In genomic region chr7:956031-956430, GRCh38 we compare ENCODE assay signal across 14 cellular contexts. TPM values are rescaled to one million over a fixed set of nuclear protein-coding genes. Genes with fewer than 3 reads are reported as not detected.
DNase-seq lines count a peak whose midpoint lies in the region; ATAC-seq, FAIRE-seq and TF ChIP-seq lines count a peak whose summit lies in the region.
"Had no signal": no experiment of that assay in that cellular context is flagged by ENCODE, and none has a peak within 500 bp of the region (broad histone marks: within the 10 kb centered on the region; RNA-seq: fewer than 3 reads in every experiment).

No MANE protein-coding gene starts in this region.

- H3K36me3 Mint-ChIP-seq in T-cell, result no peaks in the 10 kb centered on the region

- H4K20me1 ChIP-seq in HepG2 (ENCODE audit: insufficient read depth, low read length), result no peaks in the 10 kb centered on the region

- TF ChIP-seq CTCF in right atrium auricular region (IDR thresholded peaks at IDR 0.05) (no peak), HepG2 (CRISPR knock-in tag; IDR thresholded peaks at IDR 0.05) (no peak), upper lobe of right lung (IDR thresholded peaks at IDR 0.05) (no peak)

- H3K4me3 ChIP-seq in right atrium auricular region, result no peak overlapping the region
- no peak overlapping the region for H3K4me3 ChIP-seq in HepG2 (replicated peaks in 1 of 3; ENCODE audit: insufficient read depth in 1 of 3, low read depth in 2 of 3, low read length in 3 of 3)
- H3K4me3 ChIP-seq in upper lobe of right lung, result no peak overlapping the region
- H3K4me3 ChIP-seq: stomach had no signal

- H3K9me3 ChIP-seq in right atrium auricular region, result no peaks in the 10 kb centered on the region
- no peaks in the 10 kb centered on the region for H3K9me3 ChIP-seq in HepG2 (ENCODE audit: low read length)
- H3K9me3 ChIP-seq in upper lobe of right lung, result no peaks in the 10 kb centered on the region
- H3K9me3 ChIP-seq: BE2C, stomach had no signal

- peaks cover 0 to 8% (median 0%) of the 10 kb centered on the region in 3 donors for H3K4me1 Mint-ChIP-seq in T-cell

- no peak for TF ChIP-seq RAD21 in HepG2 (CRISPR knock-in tag; IDR thresholded peaks at IDR 0.05)

- TF ChIP-seq EP300 in HepG2 (IDR thresholded peaks at IDR 0.05; ENCODE audit: low read depth in 2 of 2, low read length in 2 of 2), result no peak
- TF ChIP-seq EP300 in HepG2 (CRISPR knock-in tag; IDR thresholded peaks at IDR 0.05; ENCODE audit: borderline replicate concordance), result no peak

- no peak overlapping the region for H3K4me2 ChIP-seq in HepG2 (ENCODE audit: low read depth, low read length)

- in situ Hi-C loops in HepG2 (cut with HindIII; ENCODE audit: extremely low pct_ligation_motif_present, low pct_unique_long_range_greater_than_20kb), result no loop called here

- H3K27me3 Mint-ChIP-seq in T-cell, result peaks cover 3 to 9% of the 10 kb centered on the region in 2 donors

- CTCF ChIA-PET in T-cell (lab: Charles Lee), result interaction anchor here in 1 of 2 donors (0.7 kb wide), 1 partner anchor 199 kb away, joined by 3 read pairs; no protein-coding TSS in a partner anchor
- CTCF ChIA-PET in HepG2 (lab: Yijun Ruan, JAX; ENCODE audit: low intra/inter-chr PET ratio, low total read pairs), result no interaction called here

- H3K36me3 ChIP-seq in right atrium auricular region, result no peaks in the 10 kb centered on the region
- H3K36me3 ChIP-seq in HepG2 (replicated peaks in 1 of 2; ENCODE audit: control insufficient read depth in 1 of 2, insufficient read depth in 2 of 2, low read length in 2 of 2), result no peaks in the 10 kb centered on the region
- no peaks in the 10 kb centered on the region for H3K36me3 ChIP-seq in upper lobe of right lung
- H3K36me3 ChIP-seq: BE2C, stomach had no signal

- no TSS peak for BruUV-seq in HepG2 (replicated peaks; lab: Mats Ljungman, UMichigan)

- H3K9ac ChIP-seq in HepG2 (ENCODE audit: insufficient read depth, low read depth, low read length), result no peak overlapping the region

- peak overlapping the region in 1 of 2 donors; percentile 70 for H3K27ac Mint-ChIP-seq in T-cell

- 82% methylated on average over 5 of the region's 10 CpGs for WGBS in HepG2 (ENCODE audit: low lambda C conversion rate)

- H2AFZ ChIP-seq in HepG2 (ENCODE audit: low read length), result no peak overlapping the region

- intact Hi-C loops in Right ventricle myocardium superior (cut with DNase I), result no loop called here
- intact Hi-C loops in HepG2 (cut with micrococcal nuclease; ENCODE audit: unreplicated experiment), result loop anchor here (10.0 kb wide), 2 partner anchors 51 to 141 kb away; no protein-coding TSS in a partner anchor
- intact Hi-C loops in upper lobe of right lung (cut with DNase I), result no loop called here

- H3K4me1 ChIP-seq in right atrium auricular region, result peaks cover 0 to 19% of the 10 kb centered on the region in 2 donors
- peaks cover 75% of the 10 kb centered on the region for H3K4me1 ChIP-seq in HepG2 (ENCODE audit: insufficient read depth, low read length)
- peaks cover 9% of the 10 kb centered on the region for H3K4me1 ChIP-seq in upper lobe of right lung

- H3K27me3 ChIP-seq in right atrium auricular region (peaks cover 0 to 8% of the 10 kb centered on the region in 2 donors), HepG2 (ENCODE audit: control insufficient read depth in 1 of 2, insufficient read depth in 2 of 2, low read length in 2 of 2) (no peaks in the 10 kb centered on the region), upper lobe of right lung (peaks cover 21% of the 10 kb centered on the region)

- peak overlapping the region; percentile 59 to 74 (median 68) for H3K4me3 Mint-ChIP-seq in T-cell

- H3K27ac ChIP-seq in right atrium auricular region (no peak overlapping the region), HepG2 (ENCODE audit: extremely low read length, insufficient read depth, low read length) (no peak overlapping the region), upper lobe of right lung (no peak overlapping the region)

- no peak for FAIRE-seq in HepG2 (lab: Jason Lieb, UNC)

- POLR2A ChIA-PET in T-cell (lab: Charles Lee) (no interaction called here), HepG2 (lab: Yijun Ruan, JAX) (interaction anchor here (1.5 to 3.6 kb wide), 3 partner anchors 22 to 473 kb away, joined by 3 to 24 read pairs (median 9); no protein-coding TSS in a partner anchor)

- TF ChIP-seq POLR2A in HepG2 (IDR thresholded peaks at IDR 0.05; ENCODE audit: insufficient read depth in 1 of 2, low read depth in 2 of 2, low read length in 2 of 2), result no peak

- ATAC-seq in Right ventricle myocardium superior (ENCODE audit: poor library complexity) (no peak), T-cell (replicated peaks in 1 of 4) (no peak), HepG2 (no peak), upper lobe of right lung (no peak), left lobe of liver (no peak)

- H3K79me2 ChIP-seq in HepG2 (ENCODE audit: insufficient read depth, low read length), result no peaks in the 10 kb centered on the region

- no peaks in the 10 kb centered on the region for H3K9me3 Mint-ChIP-seq in T-cell

- DNase-seq in Right ventricle myocardium superior (peak; percentile 40), right atrium auricular region (ENCODE audit: low spot score) (no peak), T-cell (no peak), HepG2 (ENCODE audit: low spot score) (no peak), upper lobe of right lung (peak; percentile 36), NCI-H2107 treated with DMSO at 0.1 percent for 48 hours (lab: John Stamatoyannopoulos, UW; ENCODE audit: unreplicated experiment) (no peak), left lobe of liver (ENCODE audit: low spot score) (no peak)
- DNase-seq in activated CD4-positive, CD25-positive, alpha-beta regulatory T cell (lab: John Stamatoyannopoulos, UW), result no peak
- DNase-seq: erythroblast; hippocampal formation; NCI-H526 treated with DMSO at 0.1 percent for 48 hours; stimulated activated CD4-positive, alpha-beta T cell treated with anti-CD3 and anti-CD28 coated beads, Interleukin-4, amount 100 ng/mL, for 1 hour; stomach had no signal

RNA-seq across cellular contexts. Expression of gene ADAP1, which starts 1.6 kb away (rescaled TPM):
- total RNA-seq in Right ventricle myocardium superior (6.4 TPM), right atrium auricular region (1 to 10 TPM; 4.2 to 7.7 TPM), T-cell (10 to 100 TPM; 10.6 to 26.9 (median 23.5) TPM), HepG2 (2016; rRNA removed; fragmentation: Illumina TruSeq; extraction: Trizol) (18.3 and 24.6 TPM in 2 replicates), upper lobe of right lung (30.7 TPM), left lobe of liver (2.8 TPM)
- total RNA-seq in HepG2 (2016; cell fraction: cytosol; rRNA removed; fragmentation: Illumina TruSeq; extraction: Trizol; ENCODE audit: low read depth), result 23.5 and 25.0 TPM in 2 replicates
- total RNA-seq in HepG2 (2016; cell fraction: insoluble cytoplasmic fraction; rRNA removed; fragmentation: Illumina TruSeq; extraction: Trizol), result 16.6 and 27.2 TPM in 2 replicates
- total RNA-seq in HepG2 (2016; cell fraction: membrane; rRNA removed; fragmentation: Illumina TruSeq; extraction: Trizol), result 46.3 and 47.4 TPM in 2 replicates
- 13.2 TPM in 2 replicates for total RNA-seq in HepG2 (2016; cell fraction: nucleus; rRNA removed; fragmentation: Illumina TruSeq; extraction: Trizol)
- 10.5 and 15.0 TPM in 2 replicates for polyA plus RNA-seq in HepG2 (2011; rRNA removed)
- polyA plus RNA-seq in HepG2 (2011; cell fraction: cytosol; rRNA removed), result 11.8 and 14.5 TPM in 2 replicates
- polyA plus RNA-seq in HepG2 (2011; cell fraction: nucleus; rRNA removed), result 19.8 and 24.0 TPM in 2 replicates
- polyA plus RNA-seq in HepG2 (2012), result 15.3 and 21.4 TPM in 2 replicates
- 24.2 and 28.1 TPM in 2 replicates for polyA plus RNA-seq in HepG2 (2016; cell fraction: cytosol; fragmentation: Illumina TruSeq; extraction: Trizol; ENCODE audit: low read depth)
- polyA plus RNA-seq in HepG2 (2016; cell fraction: insoluble cytoplasmic fraction; fragmentation: Illumina TruSeq; extraction: Trizol; ENCODE audit: low read depth), result 17.0 and 28.9 TPM in 2 replicates
- polyA plus RNA-seq in HepG2 (2016; cell fraction: membrane; fragmentation: Illumina TruSeq; extraction: Trizol; ENCODE audit: low read depth), result 45.2 and 45.4 TPM in 2 replicates
- 26.8 and 30.8 TPM in 2 replicates for polyA plus RNA-seq in HepG2 (2016; cell fraction: nucleus; fragmentation: Illumina TruSeq; extraction: Trizol; ENCODE audit: insufficient read depth, low read depth)
- polyA minus RNA-seq in HepG2 (2011; rRNA and poly(A)+ RNA removed; ENCODE audit: low replicate concordance), result 3.5 and 14.9 TPM in 2 replicates
- polyA minus RNA-seq in HepG2 (2011; cell fraction: cytosol; rRNA and poly(A)+ RNA removed), result 7.5 and 11.2 TPM in 2 replicates
- 5.2 and 7.6 TPM in 2 replicates for polyA minus RNA-seq in HepG2 (2011; cell fraction: nucleus; rRNA and poly(A)+ RNA removed)

RNA-seq across cellular contexts. Expression of gene COX19, which starts 19.3 kb away (rescaled TPM):
- total RNA-seq in Right ventricle myocardium superior (8.0 TPM), right atrium auricular region (1 to 10 TPM; 2.8 to 5.5 TPM), T-cell (10 to 100 TPM; 38.0 to 50.9 (median 43.7) TPM), HepG2 (2016; rRNA removed; fragmentation: Illumina TruSeq; extraction: Trizol) (6.5 and 11.5 TPM in 2 replicates), upper lobe of right lung (9.4 TPM), left lobe of liver (5.2 TPM)
- 2.6 and 3.0 TPM in 2 replicates for total RNA-seq in HepG2 (2016; cell fraction: cytosol; rRNA removed; fragmentation: Illumina TruSeq; extraction: Trizol; ENCODE audit: low read depth)
- total RNA-seq in HepG2 (2016; cell fraction: insoluble cytoplasmic fraction; rRNA removed; fragmentation: Illumina TruSeq; extraction: Trizol), result 7.4 and 15.2 TPM in 2 replicates
- total RNA-seq in HepG2 (2016; cell fraction: membrane; rRNA removed; fragmentation: Illumina TruSeq; extraction: Trizol), result 7.6 and 8.2 TPM in 2 replicates
- total RNA-seq in HepG2 (2016; cell fraction: nucleus; rRNA removed; fragmentation: Illumina TruSeq; extraction: Trizol), result 21.5 and 23.4 TPM in 2 replicates
- 21.0 and 21.7 TPM in 2 replicates for polyA plus RNA-seq in HepG2 (2011; rRNA removed)
- polyA plus RNA-seq in HepG2 (2011; cell fraction: cytosol; rRNA removed), result 12.5 and 14.3 TPM in 2 replicates
- polyA plus RNA-seq in HepG2 (2011; cell fraction: nucleus; rRNA removed), result 59.5 and 79.7 TPM in 2 replicates
- 14.5 and 16.2 TPM in 2 replicates for polyA plus RNA-seq in HepG2 (2012)
- 2.2 and 2.3 TPM in 2 replicates for polyA plus RNA-seq in HepG2 (2016; cell fraction: cytosol; fragmentation: Illumina TruSeq; extraction: Trizol; ENCODE audit: low read depth)
- 11.0 and 11.3 TPM in 2 replicates for polyA plus RNA-seq in HepG2 (2016; cell fraction: insoluble cytoplasmic fraction; fragmentation: Illumina TruSeq; extraction: Trizol; ENCODE audit: low read depth)
- polyA plus RNA-seq in HepG2 (2016; cell fraction: membrane; fragmentation: Illumina TruSeq; extraction: Trizol; ENCODE audit: low read depth), result 3.6 and 3.8 TPM in 2 replicates
- polyA plus RNA-seq in HepG2 (2016; cell fraction: nucleus; fragmentation: Illumina TruSeq; extraction: Trizol; ENCODE audit: insufficient read depth, low read depth), result 32.8 and 35.0 TPM in 2 replicates
- 12.8 and 23.5 TPM in 2 replicates for polyA minus RNA-seq in HepG2 (2011; rRNA and poly(A)+ RNA removed; ENCODE audit: low replicate concordance)
- polyA minus RNA-seq in HepG2 (2011; cell fraction: cytosol; rRNA and poly(A)+ RNA removed), result 3.6 and 5.4 TPM in 2 replicates
- 50.6 and 61.9 TPM in 2 replicates for polyA minus RNA-seq in HepG2 (2011; cell fraction: nucleus; rRNA and poly(A)+ RNA removed)

RNA-seq across cellular contexts. Expression of gene CYP2W1, which starts 26.9 kb away (rescaled TPM):
- total RNA-seq in Right ventricle myocardium superior (not detected), right atrium auricular region (not detected), T-cell (under 1 TPM in 1 of 5 donors, not detected in 4; 0.19 TPM), HepG2 (2016; rRNA removed; fragmentation: Illumina TruSeq; extraction: Trizol) (11.7 and 31.7 TPM in 2 replicates), upper lobe of right lung (not detected), left lobe of liver (0.08 TPM)
- total RNA-seq in HepG2 (2016; cell fraction: cytosol; rRNA removed; fragmentation: Illumina TruSeq; extraction: Trizol; ENCODE audit: low read depth), result 6.8 and 8.3 TPM in 2 replicates
- 10.2 and 31.7 TPM in 2 replicates for total RNA-seq in HepG2 (2016; cell fraction: insoluble cytoplasmic fraction; rRNA removed; fragmentation: Illumina TruSeq; extraction: Trizol)
- total RNA-seq in HepG2 (2016; cell fraction: membrane; rRNA removed; fragmentation: Illumina TruSeq; extraction: Trizol), result 10.9 and 11.0 TPM in 2 replicates
- 35.8 and 47.0 TPM in 2 replicates for total RNA-seq in HepG2 (2016; cell fraction: nucleus; rRNA removed; fragmentation: Illumina TruSeq; extraction: Trizol)
- 19.5 and 32.7 TPM in 2 replicates for polyA plus RNA-seq in HepG2 (2011; rRNA removed)
- 9.5 and 22.3 TPM in 2 replicates for polyA plus RNA-seq in HepG2 (2011; cell fraction: cytosol; rRNA removed)
- polyA plus RNA-seq in HepG2 (2011; cell fraction: nucleus; rRNA removed), result 171 and 205 TPM in 2 replicates
- polyA plus RNA-seq in HepG2 (2012), result 20.0 and 28.3 TPM in 2 replicates
- 5.5 and 6.2 TPM in 2 replicates for polyA plus RNA-seq in HepG2 (2016; cell fraction: cytosol; fragmentation: Illumina TruSeq; extraction: Trizol; ENCODE audit: low read depth)
- polyA plus RNA-seq in HepG2 (2016; cell fraction: insoluble cytoplasmic fraction; fragmentation: Illumina TruSeq; extraction: Trizol; ENCODE audit: low read depth), result 14.3 and 20.7 TPM in 2 replicates
- 8.5 and 9.6 TPM in 2 replicates for polyA plus RNA-seq in HepG2 (2016; cell fraction: membrane; fragmentation: Illumina TruSeq; extraction: Trizol; ENCODE audit: low read depth)
- polyA plus RNA-seq in HepG2 (2016; cell fraction: nucleus; fragmentation: Illumina TruSeq; extraction: Trizol; ENCODE audit: insufficient read depth, low read depth), result 135 and 137 TPM in 2 replicates
- 66.3 TPM in 1 of 2 replicates, not detected in the other for polyA minus RNA-seq in HepG2 (2011; rRNA and poly(A)+ RNA removed; ENCODE audit: low replicate concordance)
- 26.5 and 32.3 TPM in 2 replicates for polyA minus RNA-seq in HepG2 (2011; cell fraction: cytosol; rRNA and poly(A)+ RNA removed)
- polyA minus RNA-seq in HepG2 (2011; cell fraction: nucleus; rRNA and poly(A)+ RNA removed), result 88.4 and 113 TPM in 2 replicates

Comparison
In these comparisons a context has a peak if more than half of its experiments do, and no peak if none do; other contexts are left out.
1. DNase-seq: peak in Right ventricle myocardium superior (single experiment) and upper lobe of right lung (single experiment); none in right atrium auricular region (single experiment), T-cell (0 of 34), HepG2 (single experiment), activated CD4-positive, CD25-positive, alpha-beta regulatory T cell (0 of 4), NCI-H2107 treated with DMSO at 0.1 percent for 48 hours (single experiment) and left lobe of liver (single experiment).